9 cellular contexts compared by ENCODE assay signal in genomic region chr18:30970201-30970816, GRCh38.
DNase-seq lines count a peak whose midpoint lies in the region; ATAC-seq and TF ChIP-seq lines count a peak whose summit lies in the region.
"Had no signal": no experiment of that assay in that cellular context is flagged by ENCODE, and none has a peak within 500 bp of the region (broad histone marks: within the 10 kb centered on the region; RNA-seq: fewer than 3 reads in every experiment).

No MANE protein-coding gene starts in this region.

- no peaks in the 10 kb centered on the region for H3K27me3 Mint-ChIP-seq in activated CD8-positive, alpha-beta T cell treated with anti-CD3 and anti-CD28 coated beads for 36 hours

- intact Hi-C loops in activated CD8-positive, alpha-beta T cell treated with anti-CD3 and anti-CD28 coated beads for 36 hours (cut with micrococcal nuclease): no loop called here

- no peaks in the 10 kb centered on the region for H3K36me3 Mint-ChIP-seq in activated CD8-positive, alpha-beta T cell treated with anti-CD3 and anti-CD28 coated beads for 36 hours (ENCODE audit: low read depth)

- no peak for ATAC-seq in HG02840 (IDR thresholded peaks at IDR 0.05; ENCODE audit: low FRiP score, unreplicated experiment)
- ATAC-seq in activated CD8-positive, alpha-beta T cell treated with anti-CD3 and anti-CD28 coated beads for 36 hours: no peak

- H3K27ac Mint-ChIP-seq in activated CD8-positive, alpha-beta T cell treated with anti-CD3 and anti-CD28 coated beads for 36 hours: no peak overlapping the region

- H3K4me1 Mint-ChIP-seq in activated CD8-positive, alpha-beta T cell treated with anti-CD3 and anti-CD28 coated beads for 36 hours (ENCODE audit: low read depth): no peaks in the 10 kb centered on the region

- CTCF ChIA-PET in HEK293T (lab: Yijun Ruan, JAX): interaction anchor here (0.6 to 1.4 kb wide), 4 partner anchors 13 to 1096 kb away, joined by 3 to 6 read pairs (median 4); no protein-coding TSS in a partner anchor
- CTCF ChIA-PET in activated CD8-positive, alpha-beta T cell treated with anti-CD3 and anti-CD28 coated beads for 36 hours (lab: Charles Lee): interaction anchor here (0.6 to 0.9 kb wide), 5 partner anchors 10 to 1792 kb away, joined by 3 read pairs; no protein-coding TSS in a partner anchor

- no peak overlapping the region for H3K4me3 Mint-ChIP-seq in activated CD8-positive, alpha-beta T cell treated with anti-CD3 and anti-CD28 coated beads for 36 hours

- peak; percentile 37 for TF ChIP-seq CTCF in choroid plexus epithelial cell (conservative IDR thresholded peaks at IDR 0.05; ENCODE audit: low read depth, low read length)
- TF ChIP-seq CTCF in activated CD8-positive, alpha-beta T cell treated with anti-CD3 and anti-CD28 coated beads for 36 hours (IDR thresholded peaks at IDR 0.05): no peak

- no peaks in the 10 kb centered on the region for H3K9me3 Mint-ChIP-seq in activated CD8-positive, alpha-beta T cell treated with anti-CD3 and anti-CD28 coated beads for 36 hours

- DNase-seq in HEK293T (ENCODE audit: extremely low spot score): peak; percentile 48
- DNase-seq in NCI-H345 (lab: John Stamatoyannopoulos, UW): peak; percentile 44
- DNase-seq in choroid plexus epithelial cell (ENCODE audit: low read depth): peak; percentile 62
- DNase-seq in pons (ENCODE audit: low spot score): peak; percentile 36
- no peak for DNase-seq in T-helper 9 cell
- no peak for DNase-seq in activated CD8-positive, alpha-beta T cell treated with anti-CD3 and anti-CD28 coated beads for 36 hours
- DNase-seq: left cardiac atrium had no signal

- H3K4me3 ChIP-seq in choroid plexus epithelial cell (ENCODE audit: low read depth, low read length): no peak overlapping the region
- H3K4me3 ChIP-seq: SJSA1 had no signal

- POLR2A ChIA-PET in HEK293T (lab: Yijun Ruan, JAX): no interaction called here
- POLR2A ChIA-PET in activated CD8-positive, alpha-beta T cell treated with anti-CD3 and anti-CD28 coated beads for 36 hours (lab: Charles Lee): no interaction called here

TF ChIP-seq in HEK293T, 16 proteins besides CTCF, POLR2A, EP300 and RAD21:
- TF ChIP-seq SUZ12 (IDR thresholded peaks at IDR 0.05): no peak
- TF ChIP-seq FOXA1 (IDR thresholded peaks at IDR 0.05): no peak
- no peak for TF ChIP-seq ARNT (IDR thresholded peaks at IDR 0.05)
- peak; percentile 81 for TF ChIP-seq ZNF384 (IDR thresholded peaks at IDR 0.05)
- no peak for TF ChIP-seq BHLHE40 (IDR thresholded peaks at IDR 0.05; ENCODE audit: borderline replicate concordance)
- TF ChIP-seq TARDBP (IDR thresholded peaks at IDR 0.05): no peak
- TF ChIP-seq PKNOX1 (IDR thresholded peaks at IDR 0.05): peak; percentile 84
- no peak for TF ChIP-seq SP1 (IDR thresholded peaks at IDR 0.05)
- no peak for TF ChIP-seq NFRKB (IDR thresholded peaks at IDR 0.05)
- no peak for TF ChIP-seq LEF1 (IDR thresholded peaks at IDR 0.05; ENCODE audit: borderline replicate concordance)

Comparison
In these comparisons a context has a peak if more than half of its experiments do, and no peak if none do; other contexts are left out.
1. DNase-seq: peak in HEK293T (single experiment), NCI-H345 (single experiment), choroid plexus epithelial cell (single experiment) and pons (single experiment); none in T-helper 9 cell (single experiment) and activated CD8-positive, alpha-beta T cell treated with anti-CD3 and anti-CD28 coated beads for 36 hours (single experiment).